ENCODE assay signal across 7 cellular contexts in the genomic region with DNA sequence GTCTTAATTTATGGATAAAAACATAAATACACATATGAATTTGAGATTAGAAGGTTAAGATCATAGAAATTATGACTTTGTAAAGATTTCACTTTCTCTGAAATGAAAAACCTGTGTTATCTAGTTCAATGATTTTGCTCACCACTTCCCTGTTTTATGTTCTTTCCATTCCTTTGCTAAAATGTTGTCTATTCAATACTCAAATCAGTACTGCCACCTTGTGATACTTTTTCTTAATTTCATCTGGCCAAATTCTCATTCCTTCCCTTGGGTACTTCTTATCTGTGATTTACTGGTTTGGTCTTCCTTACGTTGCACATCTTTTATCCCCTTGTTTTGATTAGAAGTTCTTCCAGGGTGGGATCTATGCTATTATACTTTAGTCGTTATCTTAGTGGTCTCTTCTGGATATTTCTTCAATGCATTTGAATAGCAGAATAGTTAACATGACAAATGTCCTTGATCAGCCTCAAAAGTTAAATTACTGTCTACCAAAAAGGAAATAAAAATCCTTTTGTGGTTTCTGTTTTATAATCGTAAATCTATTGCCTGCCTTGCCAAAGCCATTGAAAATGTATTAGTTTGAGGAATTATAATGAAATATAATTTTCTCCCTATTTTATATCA.
DNase-seq lines count a peak whose midpoint lies in the region; ATAC-seq and TF ChIP-seq lines count a peak whose summit lies in the region.

No MANE protein-coding gene starts in this region.

- H3K36me3 Mint-ChIP-seq in CD8-positive, alpha-beta memory T cell, result no peaks in the 10 kb centered on the region
- H3K36me3 Mint-ChIP-seq in T-cell, result no peaks in the 10 kb centered on the region

- H3K27ac Mint-ChIP-seq in CD8-positive, alpha-beta memory T cell, result no peak overlapping the region
- no peak overlapping the region for H3K27ac Mint-ChIP-seq in T-cell

- no peak overlapping the region for H3K9ac ChIP-seq in OCI-LY1 (ENCODE audit: low read length)

- no peaks in the 10 kb centered on the region for H3F3A ChIP-seq in OCI-LY1 (ENCODE audit: insufficient read depth, low read length)

- ATAC-seq in HG02885 (IDR thresholded peaks at IDR 0.05; ENCODE audit: poor library complexity, unreplicated experiment), result peak; percentile 50
- ATAC-seq in T-cell (replicated peaks in 1 of 4), result no peak

- H3K4me1 ChIP-seq in OCI-LY1 (ENCODE audit: insufficient read depth, low read length, severe bottlenecking), result no peaks in the 10 kb centered on the region
- H3K4me1 ChIP-seq in CD8-positive, alpha-beta memory T cell (ENCODE audit: insufficient read depth, low read length), result no peaks in the 10 kb centered on the region

- TF ChIP-seq CTCF in GM12872 (IDR thresholded peaks at IDR 0.05; ENCODE audit: insufficient read depth, low read depth, low read length) (peak; percentile 26; the same call in 1 of the 3 replicates), OCI-LY1 (IDR thresholded peaks at IDR 0.05; ENCODE audit: low read length) (peak; percentile 52), epithelial cell of esophagus (IDR thresholded peaks at IDR 0.05; ENCODE audit: insufficient read depth, low read depth, low read length, missing control alignments) (peak; percentile 47), retinal pigment epithelial cell (conservative IDR thresholded peaks at IDR 0.05; ENCODE audit: low read depth, low read length) (peak; percentile 44)

- H3K4me1 Mint-ChIP-seq in CD8-positive, alpha-beta memory T cell, result no peaks in the 10 kb centered on the region
- no peaks in the 10 kb centered on the region for H3K4me1 Mint-ChIP-seq in T-cell

- peak; percentile 45 for DNase-seq in epithelial cell of esophagus (ENCODE audit: low read depth)
- DNase-seq in retinal pigment epithelial cell (ENCODE audit: low read depth), result no peak
- no peak for DNase-seq in CD8-positive, alpha-beta memory T cell
- DNase-seq in T-cell, result no peak

- no peaks in the 10 kb centered on the region for H3K27me3 Mint-ChIP-seq in CD8-positive, alpha-beta memory T cell
- no peaks in the 10 kb centered on the region for H3K27me3 Mint-ChIP-seq in T-cell

- CTCF ChIA-PET in CD8-positive, alpha-beta memory T cell (lab: Charles Lee), result no interaction called here
- CTCF ChIA-PET in T-cell (lab: Charles Lee), result no interaction called here

- H3K4me3 ChIP-seq in OCI-LY1 (ENCODE audit: low read depth, low read length, poor library complexity, severe bottlenecking) (no peak overlapping the region), epithelial cell of esophagus (ENCODE audit: low read length) (no peak overlapping the region), retinal pigment epithelial cell (ENCODE audit: low read length) (no peak overlapping the region)
- H3K4me3 ChIP-seq in CD8-positive, alpha-beta memory T cell (ENCODE audit: low read length), result no peak overlapping the region

- no peaks in the 10 kb centered on the region for H4K20me1 ChIP-seq in OCI-LY1 (ENCODE audit: insufficient read depth, low read length)

- no peak overlapping the region for H3K27ac ChIP-seq in OCI-LY1 (ENCODE audit: low read depth, low read length, poor library complexity, severe bottlenecking)
- H3K27ac ChIP-seq in CD8-positive, alpha-beta memory T cell (ENCODE audit: low read depth, low read length), result no peak overlapping the region

- no peak overlapping the region for H3K4me2 ChIP-seq in OCI-LY1 (ENCODE audit: low read length)

- H3K9me2 ChIP-seq in OCI-LY1 (ENCODE audit: low read depth, low read length), result no peaks in the 10 kb centered on the region

- H3K27me3 ChIP-seq in OCI-LY1 (ENCODE audit: insufficient read depth, low read length), result no peaks in the 10 kb centered on the region
- H3K27me3 ChIP-seq in CD8-positive, alpha-beta memory T cell (ENCODE audit: insufficient read depth, low read length, poor library complexity, severe bottlenecking), result no peaks in the 10 kb centered on the region

- no peaks in the 10 kb centered on the region for H3K9me3 ChIP-seq in OCI-LY1 (ENCODE audit: low read length)
- no peaks in the 10 kb centered on the region for H3K9me3 ChIP-seq in CD8-positive, alpha-beta memory T cell (ENCODE audit: low read length)

- no peaks in the 10 kb centered on the region for H3K36me3 ChIP-seq in OCI-LY1 (ENCODE audit: insufficient read depth, low read length)
- no peaks in the 10 kb centered on the region for H3K36me3 ChIP-seq in CD8-positive, alpha-beta memory T cell (ENCODE audit: insufficient read depth, low read length)

- no peak overlapping the region for H2AFZ ChIP-seq in OCI-LY1 (ENCODE audit: low read length)

- H3K79me2 ChIP-seq in OCI-LY1 (ENCODE audit: insufficient read depth, low read length), result no peaks in the 10 kb centered on the region

- no peak overlapping the region for H3K4me3 Mint-ChIP-seq in CD8-positive, alpha-beta memory T cell
- no peak overlapping the region for H3K4me3 Mint-ChIP-seq in T-cell

- no peaks in the 10 kb centered on the region for H3K9me3 Mint-ChIP-seq in CD8-positive, alpha-beta memory T cell
- no peaks in the 10 kb centered on the region for H3K9me3 Mint-ChIP-seq in T-cell

- POLR2A ChIA-PET in CD8-positive, alpha-beta memory T cell (lab: Charles Lee), result no interaction called here
- POLR2A ChIA-PET in T-cell (lab: Charles Lee), result no interaction called here
